ENCODE assay signal across 1 cellular context in genomic region chr2:73930386-73930785, GRCh38.
TF ChIP-seq lines count a peak whose summit lies in the region.

No MANE protein-coding gene starts in this region.

TF ChIP-seq in GM12878, 131 proteins besides CTCF, POLR2A, EP300 and RAD21:
- TF ChIP-seq, protein P1, sequence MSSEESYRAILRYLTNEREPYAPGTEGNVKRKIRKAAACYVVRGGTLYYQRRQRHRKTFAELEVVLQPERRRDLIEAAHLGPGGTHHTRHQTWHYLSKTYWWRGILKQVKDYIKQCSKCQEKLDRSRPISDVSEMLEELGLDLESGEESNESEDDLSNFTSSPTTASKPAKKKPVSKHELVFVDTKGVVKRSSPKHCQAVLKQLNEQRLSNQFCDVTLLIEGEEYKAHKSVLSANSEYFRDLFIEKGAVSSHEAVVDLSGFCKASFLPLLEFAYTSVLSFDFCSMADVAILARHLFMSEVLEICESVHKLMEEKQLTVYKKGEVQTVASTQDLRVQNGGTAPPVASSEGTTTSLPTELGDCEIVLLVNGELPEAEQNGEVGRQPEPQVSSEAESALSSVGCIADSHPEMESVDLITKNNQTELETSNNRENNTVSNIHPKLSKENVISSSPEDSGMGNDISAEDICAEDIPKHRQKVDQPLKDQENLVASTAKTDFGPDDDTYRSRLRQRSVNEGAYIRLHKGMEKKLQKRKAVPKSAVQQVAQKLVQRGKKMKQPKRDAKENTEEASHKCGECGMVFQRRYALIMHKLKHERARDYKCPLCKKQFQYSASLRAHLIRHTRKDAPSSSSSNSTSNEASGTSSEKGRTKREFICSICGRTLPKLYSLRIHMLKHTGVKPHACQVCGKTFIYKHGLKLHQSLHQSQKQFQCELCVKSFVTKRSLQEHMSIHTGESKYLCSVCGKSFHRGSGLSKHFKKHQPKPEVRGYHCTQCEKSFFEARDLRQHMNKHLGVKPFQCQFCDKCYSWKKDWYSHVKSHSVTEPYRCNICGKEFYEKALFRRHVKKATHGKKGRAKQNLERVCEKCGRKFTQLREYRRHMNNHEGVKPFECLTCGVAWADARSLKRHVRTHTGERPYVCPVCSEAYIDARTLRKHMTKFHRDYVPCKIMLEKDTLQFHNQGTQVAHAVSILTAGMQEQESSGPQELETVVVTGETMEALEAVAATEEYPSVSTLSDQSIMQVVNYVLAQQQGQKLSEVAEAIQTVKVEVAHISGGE (CRISPR knock-in tag; IDR thresholded peaks at IDR 0.05) = no peak
- TF ChIP-seq PAX8 (IDR thresholded peaks at IDR 0.05) = no peak
- TF ChIP-seq GABPA (IDR thresholded peaks at IDR 0.05; ENCODE audit: low read depth) = no peak
- TF ChIP-seq IRF5 (IDR thresholded peaks at IDR 0.05; ENCODE audit: borderline replicate concordance) = no peak
- no peak for TF ChIP-seq PKNOX1 (IDR thresholded peaks at IDR 0.05)
- TF ChIP-seq SIN3A (IDR thresholded peaks at IDR 0.05; ENCODE audit: low read depth, low read length) = no peak
- no peak for TF ChIP-seq PAX5 (IDR thresholded peaks at IDR 0.05; ENCODE audit: borderline replicate concordance, low read depth, low read length)
- TF ChIP-seq, protein P2, sequence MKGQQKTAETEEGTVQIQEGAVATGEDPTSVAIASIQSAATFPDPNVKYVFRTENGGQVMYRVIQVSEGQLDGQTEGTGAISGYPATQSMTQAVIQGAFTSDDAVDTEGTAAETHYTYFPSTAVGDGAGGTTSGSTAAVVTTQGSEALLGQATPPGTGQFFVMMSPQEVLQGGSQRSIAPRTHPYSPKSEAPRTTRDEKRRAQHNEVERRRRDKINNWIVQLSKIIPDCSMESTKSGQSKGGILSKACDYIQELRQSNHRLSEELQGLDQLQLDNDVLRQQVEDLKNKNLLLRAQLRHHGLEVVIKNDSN (IDR thresholded peaks at IDR 0.05; ENCODE audit: borderline replicate concordance, extremely low read length, insufficient read depth, low read depth, low read length) = no peak
- no peak for TF ChIP-seq RELA (IDR thresholded peaks at IDR 0.05; ENCODE audit: borderline replicate concordance, partially characterized antibody)
